9 cellular contexts compared by ENCODE assay signal in the genomic region with DNA sequence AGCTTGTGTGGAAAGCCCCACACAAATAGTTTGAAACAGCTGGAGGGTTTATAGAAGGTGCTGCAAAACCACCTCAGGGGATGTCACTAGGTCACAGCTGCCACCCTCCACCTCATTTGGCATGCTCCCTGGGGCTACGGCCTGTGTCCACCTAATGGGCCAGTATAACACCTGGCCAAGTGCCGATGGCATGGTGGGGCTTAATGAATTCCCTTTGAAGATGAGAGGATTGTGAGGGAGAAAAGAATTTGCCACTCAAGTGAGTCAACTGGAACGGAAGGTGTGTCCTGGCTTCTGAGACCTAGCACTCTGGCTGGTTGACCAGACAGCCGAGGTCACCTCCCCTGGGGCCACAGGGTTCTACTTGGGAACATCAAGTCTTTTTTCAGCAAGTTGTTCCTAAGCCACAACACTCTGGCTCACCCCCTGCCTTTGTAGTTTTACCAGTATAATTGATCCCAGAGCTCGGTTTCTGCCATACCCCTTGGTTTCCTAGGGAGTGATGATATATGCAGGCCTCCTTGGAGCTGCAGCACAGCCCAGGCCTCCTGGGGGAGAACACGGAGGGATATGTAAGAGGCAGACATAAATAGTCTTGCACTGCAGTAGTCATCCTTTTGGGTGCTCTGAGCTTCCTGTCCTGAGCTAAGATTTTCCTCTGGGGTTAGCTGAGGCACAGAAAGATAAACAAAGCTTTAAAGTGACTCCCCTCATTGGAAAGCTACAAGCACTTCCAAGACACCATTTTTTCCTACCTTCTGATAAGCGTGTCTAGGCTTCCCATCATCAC.
DNase-seq lines count a peak whose midpoint lies in the region; ATAC-seq and TF ChIP-seq lines count a peak whose summit lies in the region.
"Had no signal": no experiment of that assay in that cellular context is flagged by ENCODE, and none has a peak within 500 bp of the region (broad histone marks: within the 10 kb centered on the region; RNA-seq: fewer than 3 reads in every experiment).

No MANE protein-coding gene starts in this region.

- H3K27ac ChIP-seq in CD4-positive, CD25-positive, alpha-beta regulatory T cell (ENCODE audit: insufficient read depth, low read length, poor library complexity, severe bottlenecking), result peak overlapping the region; percentile 66

- peaks cover 62% of the 10 kb centered on the region for H3K4me1 ChIP-seq in CD4-positive, CD25-positive, alpha-beta regulatory T cell (ENCODE audit: control insufficient read depth, insufficient read depth, low read length, poor library complexity, severe bottlenecking)

- H3K9me3 Mint-ChIP-seq in CD4-positive, CD25-positive, alpha-beta regulatory T cell, result peaks cover 0 to 3% (median 0%) of the 10 kb centered on the region in 7 donors
- H3K9me3 Mint-ChIP-seq in activated naive CD4-positive, alpha-beta T cell treated with anti-CD3 and anti-CD28 coated beads, Interleukin-2, amount 50 U/mL, for 24 hours, result peaks cover 9% of the 10 kb centered on the region
- H3K9me3 Mint-ChIP-seq in nephron progenitor cell, result peaks cover 8% of the 10 kb centered on the region

- no peak for TF ChIP-seq CTCF in nephron progenitor cell (IDR thresholded peaks at IDR 0.05)

- peaks cover 28 to 71% (median 57%) of the 10 kb centered on the region in 4 donors for H3K4me1 Mint-ChIP-seq in CD4-positive, CD25-positive, alpha-beta regulatory T cell
- H3K4me1 Mint-ChIP-seq in activated naive CD4-positive, alpha-beta T cell treated with anti-CD3 and anti-CD28 coated beads, Interleukin-2, amount 50 U/mL, for 24 hours, result peaks cover 62% of the 10 kb centered on the region
- peaks cover 33% of the 10 kb centered on the region for H3K4me1 Mint-ChIP-seq in nephron progenitor cell

- peak overlapping the region; percentile 82 for H3K4me3 ChIP-seq in CD4-positive, CD25-positive, alpha-beta regulatory T cell (ENCODE audit: low read depth, low read length)

- H3K36me3 Mint-ChIP-seq in CD4-positive, CD25-positive, alpha-beta regulatory T cell, result no peaks in the 10 kb centered on the region
- peaks cover 3% of the 10 kb centered on the region for H3K36me3 Mint-ChIP-seq in activated naive CD4-positive, alpha-beta T cell treated with anti-CD3 and anti-CD28 coated beads, Interleukin-2, amount 50 U/mL, for 24 hours
- no peaks in the 10 kb centered on the region for H3K36me3 Mint-ChIP-seq in nephron progenitor cell (ENCODE audit: low read depth)

- no peaks in the 10 kb centered on the region for H3K27me3 Mint-ChIP-seq in CD4-positive, CD25-positive, alpha-beta regulatory T cell
- H3K27me3 Mint-ChIP-seq in activated naive CD4-positive, alpha-beta T cell treated with anti-CD3 and anti-CD28 coated beads, Interleukin-2, amount 50 U/mL, for 24 hours, result no peaks in the 10 kb centered on the region
- peaks cover 10% of the 10 kb centered on the region for H3K27me3 Mint-ChIP-seq in nephron progenitor cell (ENCODE audit: low read depth, poor library complexity)

- no peaks in the 10 kb centered on the region for H3K27me3 ChIP-seq in CD4-positive, CD25-positive, alpha-beta regulatory T cell (ENCODE audit: control insufficient read depth, insufficient read depth, low read length)

- H3K9me3 ChIP-seq in CD4-positive, CD25-positive, alpha-beta regulatory T cell (ENCODE audit: control insufficient read depth in 2 of 2, low read length in 2 of 2), result no peaks in the 10 kb centered on the region

- H3K4me3 Mint-ChIP-seq in CD4-positive, CD25-positive, alpha-beta regulatory T cell, result peak overlapping the region; percentile 74 to 93 (median 78)
- peak overlapping the region; percentile 78 for H3K4me3 Mint-ChIP-seq in activated naive CD4-positive, alpha-beta T cell treated with anti-CD3 and anti-CD28 coated beads, Interleukin-2, amount 50 U/mL, for 24 hours
- no peak overlapping the region for H3K4me3 Mint-ChIP-seq in nephron progenitor cell

- peak overlapping the region; percentile 82 to 94 (median 88) for H3K27ac Mint-ChIP-seq in CD4-positive, CD25-positive, alpha-beta regulatory T cell
- H3K27ac Mint-ChIP-seq in activated naive CD4-positive, alpha-beta T cell treated with anti-CD3 and anti-CD28 coated beads, Interleukin-2, amount 50 U/mL, for 24 hours, result peak overlapping the region; percentile 99
- H3K27ac Mint-ChIP-seq in nephron progenitor cell, result peak overlapping the region; percentile 69

- peak in 1 of 3 donors; percentile 52 for DNase-seq in CD4-positive, CD25-positive, alpha-beta regulatory T cell
- DNase-seq in LoVo (ENCODE audit: low spot score) (peak; percentile 33), nephron progenitor cell (peak; percentile 30), NCI-H128 (lab: John Stamatoyannopoulos, UW; ENCODE audit: unreplicated experiment) (no peak), HPDE6-E6E7 (ENCODE audit: extremely low spot score) (no peak)
- DNase-seq: head of caudate nucleus had no signal

- ATAC-seq in CD4-positive, CD25-positive, alpha-beta regulatory T cell (ENCODE audit: low read depth in 2 of 2), result no peak
- ATAC-seq in HG03442 (IDR thresholded peaks at IDR 0.05; ENCODE audit: unreplicated experiment) (no peak), GM18519 (IDR thresholded peaks at IDR 0.05; ENCODE audit: low FRiP score, unreplicated experiment) (no peak)

- H3K36me3 ChIP-seq in CD4-positive, CD25-positive, alpha-beta regulatory T cell (ENCODE audit: control insufficient read depth, insufficient read depth, low read length), result no peaks in the 10 kb centered on the region

Comparison
In these comparisons a context has a peak if more than half of its experiments do, and no peak if none do; other contexts are left out.
1. DNase-seq: peak in LoVo (single experiment) and nephron progenitor cell (single experiment); none in NCI-H128 (single experiment) and HPDE6-E6E7 (single experiment).
2. Peak in every context shown above with its lines, with median percentiles within 50 percentile points of each other: H3K27ac Mint-ChIP-seq.